In genomic region chr2:241900251-241901017, GRCh38 we compare ENCODE assay signal across 16 cellular contexts. TPM values are rescaled to one million over a fixed set of nuclear protein-coding genes. Genes with fewer than 3 reads are reported as not detected.
DNase-seq lines count a peak whose midpoint lies in the region; ATAC-seq, FAIRE-seq and TF ChIP-seq lines count a peak whose summit lies in the region.
"Had no signal": no experiment of that assay in that cellular context is flagged by ENCODE, and none has a peak within 500 bp of the region (broad histone marks: within the 10 kb centered on the region; RNA-seq: fewer than 3 reads in every experiment).

No MANE protein-coding gene starts in this region.

- H3K9me1 ChIP-seq in keratinocyte (ENCODE audit: control insufficient read depth, extremely low read depth, insufficient read depth, low read length), result no peaks in the 10 kb centered on the region

- no peak overlapping the region for H3K4me3 ChIP-seq in RWPE2 (ENCODE audit: severe bottlenecking)
- H3K4me3 ChIP-seq in keratinocyte (ENCODE audit: control insufficient read depth in 2 of 3, extremely low read depth in 1 of 3, insufficient read depth in 2 of 3, low read depth in 1 of 3, low read length in 3 of 3), result no peak overlapping the region
- no peak overlapping the region for H3K4me3 ChIP-seq in skeletal muscle satellite cell (ENCODE audit: low read length)
- H3K4me3 ChIP-seq: HAP-1, heart right ventricle, transverse colon had no signal

- H4K20me1 ChIP-seq in keratinocyte (ENCODE audit: control insufficient read depth, extremely low read depth, insufficient read depth, low read length), result no peaks in the 10 kb centered on the region

- H3K9me3 ChIP-seq in RWPE2 (ENCODE audit: severe bottlenecking) (peaks cover 3% of the 10 kb centered on the region), keratinocyte (ENCODE audit: control insufficient read depth, low read depth, low read length) (no peaks in the 10 kb centered on the region), skeletal muscle satellite cell (replicated peaks; ENCODE audit: low read length) (no peaks in the 10 kb centered on the region)
- H3K9me3 ChIP-seq: HAP-1, heart right ventricle, transverse colon had no signal

- no peak for FAIRE-seq in keratinocyte (lab: Jason Lieb, UNC)

- H3K79me2 ChIP-seq in keratinocyte (ENCODE audit: control insufficient read depth, insufficient read depth, low read length), result no peaks in the 10 kb centered on the region

- H3K27me3 ChIP-seq in RWPE2 (ENCODE audit: insufficient read depth, poor library complexity, severe bottlenecking), result no peaks in the 10 kb centered on the region
- peaks cover 11% of the 10 kb centered on the region for H3K27me3 ChIP-seq in keratinocyte (ENCODE audit: control insufficient read depth, extremely low read depth, insufficient read depth, low read length)
- H3K27me3 ChIP-seq in skeletal muscle satellite cell (ENCODE audit: control insufficient read depth, insufficient read depth, low read length), result peaks cover 13% of the 10 kb centered on the region
- H3K27me3 ChIP-seq: transverse colon had no signal

- no peak overlapping the region for H3K4me3 Mint-ChIP-seq in effector memory CD8-positive, alpha-beta T cell
- H3K4me3 Mint-ChIP-seq: activated T-cell treated with anti-CD3 and anti-CD28 coated beads, Interleukin-2, amount 50 U/mL, for 24 hours had no signal

- no peak overlapping the region for H3K27ac Mint-ChIP-seq in effector memory CD8-positive, alpha-beta T cell
- H3K27ac Mint-ChIP-seq: activated T-cell treated with anti-CD3 and anti-CD28 coated beads, Interleukin-2, amount 50 U/mL, for 24 hours had no signal

- ATAC-seq in RWPE2 (ENCODE audit: low read depth), result no peak
- no peak for ATAC-seq in effector memory CD8-positive, alpha-beta T cell (replicated peaks)
- ATAC-seq in HG02870 (IDR thresholded peaks at IDR 0.05; ENCODE audit: unreplicated experiment), result no peak

- H3K9ac ChIP-seq in keratinocyte (ENCODE audit: control insufficient read depth, extremely low read depth, insufficient read depth, low read length) (peak overlapping the region; percentile 58), skeletal muscle satellite cell (ENCODE audit: low read depth, low read length) (no peak overlapping the region)

- dilution Hi-C loops in keratinocyte (cut with MboI; ENCODE audit: extremely low pct_ligation_motif_present, low sequenced_read_pairs), result no loop called here

- no peak overlapping the region for H3K27ac ChIP-seq in RWPE2 (ENCODE audit: poor library complexity, severe bottlenecking)
- H3K27ac ChIP-seq in keratinocyte (ENCODE audit: control insufficient read depth, insufficient read depth, low read length), result peak overlapping the region; percentile 6
- H3K27ac ChIP-seq: 22Rv1, heart right ventricle had no signal

- DNase-seq in DMS 273 (lab: John Stamatoyannopoulos, UW; ENCODE audit: unreplicated experiment), result peak; percentile 22
- no peak for DNase-seq in DMS 273 treated with DMSO at 0.1 percent for 48 hours (lab: John Stamatoyannopoulos, UW)
- peak; percentile 39 for DNase-seq in RWPE2 (ENCODE audit: low spot score)
- no peak for DNase-seq in keratinocyte (ENCODE audit: low read depth, low spot score)
- DNase-seq in activated gamma-delta T cell treated with Interleukin-2 at 50 U/mL for 16 hours, result no peak
- DNase-seq in effector memory CD8-positive, alpha-beta T cell, result no peak
- DNase-seq: activated T-cell treated with anti-CD3 and anti-CD28 coated beads, Interleukin-2, amount 50 U/mL, for 24 hours; C1 segment of cervical spinal cord; DMS53; NCI-H774; transverse colon had no signal

- TF ChIP-seq CTCF in RWPE2 (IDR thresholded peaks at IDR 0.05; ENCODE audit: poor library complexity, severe bottlenecking), result no peak
- no peak for TF ChIP-seq CTCF in keratinocyte (optimal IDR thresholded peaks at IDR 0.05 in 1 of 3, IDR thresholded peaks at IDR 0.05 in 1 of 3, conservative IDR thresholded peaks at IDR 0.05 in 1 of 3; ENCODE audit: extremely low read depth in 1 of 3, insufficient read depth in 2 of 3, low read length in 3 of 3)

- peaks cover 0 to 3% of the 10 kb centered on the region in 2 donors for H3K4me1 Mint-ChIP-seq in effector memory CD8-positive, alpha-beta T cell (ENCODE audit: low read depth in 2 of 2)

- H3K4me2 ChIP-seq in keratinocyte (ENCODE audit: control insufficient read depth, extremely low read depth, insufficient read depth, low read depth, low read length) (peak overlapping the region; percentile 84), skeletal muscle satellite cell (ENCODE audit: low read length) (peak overlapping the region; percentile 32)

- H3K27me3 Mint-ChIP-seq in effector memory CD8-positive, alpha-beta T cell, result no peaks in the 10 kb centered on the region

- peak overlapping the region; percentile 80 for H2AFZ ChIP-seq in keratinocyte (ENCODE audit: control insufficient read depth, low read length)

- H3K9me3 Mint-ChIP-seq in effector memory CD8-positive, alpha-beta T cell, result no peaks in the 10 kb centered on the region
- H3K9me3 Mint-ChIP-seq: activated T-cell treated with anti-CD3 and anti-CD28 coated beads, Interleukin-2, amount 50 U/mL, for 24 hours had no signal

- H3K4me1 ChIP-seq in RWPE2 (ENCODE audit: insufficient read depth, poor library complexity, severe bottlenecking), result peaks cover 6% of the 10 kb centered on the region
- peaks cover 24% of the 10 kb centered on the region for H3K4me1 ChIP-seq in keratinocyte (ENCODE audit: control insufficient read depth, extremely low read depth, insufficient read depth, low read length)
- H3K4me1 ChIP-seq in skeletal muscle satellite cell (ENCODE audit: control insufficient read depth, insufficient read depth, low read length), result peaks cover 26% of the 10 kb centered on the region
- H3K4me1 ChIP-seq: HAP-1 had no signal

- H3K36me3 ChIP-seq in RWPE2 (ENCODE audit: low read depth) (no peaks in the 10 kb centered on the region), keratinocyte (ENCODE audit: control insufficient read depth in 2 of 2, extremely low read depth in 1 of 2, insufficient read depth in 2 of 2, low read length in 2 of 2) (no peaks in the 10 kb centered on the region), skeletal muscle satellite cell (ENCODE audit: insufficient read depth, low read length) (no peaks in the 10 kb centered on the region)
- H3K36me3 ChIP-seq: HAP-1, heart right ventricle, transverse colon had no signal

- peaks cover 27% of the 10 kb centered on the region for H3K36me3 Mint-ChIP-seq in effector memory CD8-positive, alpha-beta T cell (ENCODE audit: insufficient read depth)

RNA-seq across cellular contexts. Expression of gene RTP5, which starts 30.9 kb away (rescaled TPM):
- not detected in 3 replicates for polyA plus RNA-seq in keratinocyte
- polyA plus RNA-seq in keratinocyte (2011; ENCODE audit: low read depth), result not detected
- not detected in 2 replicates for polyA plus RNA-seq in keratinocyte (2011; cell fraction: cytosol; rRNA removed)
- not detected in 2 replicates for polyA plus RNA-seq in keratinocyte (2011; cell fraction: nucleus; rRNA removed)
- polyA plus RNA-seq in keratinocyte (2012; ENCODE audit: low replicate concordance), result not detected in 2 replicates
- not detected in 3 replicates for polyA minus RNA-seq in keratinocyte
- not detected for polyA minus RNA-seq in keratinocyte (2011; cell fraction: cytosol; rRNA and poly(A)+ RNA removed)
- polyA minus RNA-seq in keratinocyte (2011; cell fraction: nucleus; rRNA and poly(A)+ RNA removed), result not detected in 2 replicates
- not detected in 2 replicates for total RNA-seq in skeletal muscle satellite cell (2012; rRNA removed)
- total RNA-seq: heart right ventricle had no signal

RNA-seq across cellular contexts. Expression of gene PDCD1, which starts 41.7 kb away (rescaled TPM):
- not detected in 3 replicates for polyA plus RNA-seq in keratinocyte
- polyA plus RNA-seq in keratinocyte (2011; ENCODE audit: low read depth), result not detected
- not detected in 2 replicates for polyA plus RNA-seq in keratinocyte (2011; cell fraction: cytosol; rRNA removed)
- polyA plus RNA-seq in keratinocyte (2011; cell fraction: nucleus; rRNA removed), result not detected in 2 replicates
- polyA plus RNA-seq in keratinocyte (2012; ENCODE audit: low replicate concordance), result not detected in 2 replicates
- not detected in 3 replicates for polyA minus RNA-seq in keratinocyte
- not detected for polyA minus RNA-seq in keratinocyte (2011; cell fraction: cytosol; rRNA and poly(A)+ RNA removed)
- not detected in 2 replicates for polyA minus RNA-seq in keratinocyte (2011; cell fraction: nucleus; rRNA and poly(A)+ RNA removed)
- total RNA-seq in skeletal muscle satellite cell (2012; rRNA removed), result not detected in 2 replicates

Comparison
In these comparisons a context has a peak if more than half of its experiments do, and no peak if none do; other contexts are left out.
1. DNase-seq: peak in DMS 273 (single experiment) and RWPE2 (single experiment); none in DMS 273 treated with DMSO at 0.1 percent for 48 hours (single experiment), keratinocyte (single experiment), activated gamma-delta T cell treated with Interleukin-2 at 50 U/mL for 16 hours (single experiment) and effector memory CD8-positive, alpha-beta T cell (0 of 3).